Comparison of ENCODE assay signal across 15 cellular contexts in genomic region chr14:99543369-99543768, GRCh38.
"Had no signal": no experiment of that assay in that cellular context is flagged by ENCODE, and none has a peak within 500 bp of the region (broad histone marks: within the 10 kb centered on the region; RNA-seq: fewer than 3 reads in every experiment).

No MANE protein-coding gene starts in this region.

- FAIRE-seq: endometrium, frontal cortex, kidney had no signal

- H3K27ac ChIP-seq: heart right ventricle, ovary, tibial nerve had no signal

- H3K4me1 ChIP-seq: tibial nerve had no signal

- H3K9me3 ChIP-seq: heart right ventricle, ovary, tibial nerve had no signal

- H3K27me3 ChIP-seq: heart right ventricle, ovary, tibial nerve had no signal

- ATAC-seq: esophagus mucosa; heart right ventricle; left cardiac atrium; left ventricle myocardium superior; stimulated activated effector memory CD8-positive, alpha-beta T cell treated with anti-CD3 and anti-CD28 coated beads, Interleukin-12 subunit alpha, Interleukin-12 subunit beta, amount 100 ng/mL, for 72 hours had no signal

- H3K4me3 ChIP-seq: heart right ventricle, ovary, tibial nerve had no signal

- DNase-seq: effector memory CD4-positive, alpha-beta T cell; heart right ventricle; kidney; left cardiac atrium; left ventricle myocardium superior; mesendoderm; naive B cell; ovary; stimulated activated CD4-positive, alpha-beta T cell treated with anti-CD3 and anti-CD28 coated beads, Interleukin-4, amount 100 ng/mL, for 1 hour; stimulated activated CD8-positive, alpha-beta memory T cell treated with anti-CD3 and anti-CD28 coated beads, Interleukin-4, amount 100 ng/mL, for 48 hours had no signal

- H3K36me3 ChIP-seq: heart right ventricle, ovary, tibial nerve had no signal
